In genomic region chr1:197917553-197917812, GRCh38 we compare ENCODE assay signal across 1 cellular context.
A peak's percentile ranks its signal among the peaks of the same experiment; 100 is the strongest.
TF ChIP-seq lines count a peak whose summit lies in the region.

No MANE protein-coding gene starts in this region.

TF ChIP-seq in A549, 52 proteins besides CTCF, POLR2A, EP300 and RAD21 (continued from another document):
- TF ChIP-seq, protein P1, sequence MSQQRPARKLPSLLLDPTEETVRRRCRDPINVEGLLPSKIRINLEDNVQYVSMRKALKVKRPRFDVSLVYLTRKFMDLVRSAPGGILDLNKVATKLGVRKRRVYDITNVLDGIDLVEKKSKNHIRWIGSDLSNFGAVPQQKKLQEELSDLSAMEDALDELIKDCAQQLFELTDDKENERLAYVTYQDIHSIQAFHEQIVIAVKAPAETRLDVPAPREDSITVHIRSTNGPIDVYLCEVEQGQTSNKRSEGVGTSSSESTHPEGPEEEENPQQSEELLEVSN (IDR thresholded peaks at IDR 0.05; ENCODE audit: borderline replicate concordance, low read depth): 0 out of 2 replicates have a peak, but pooled peaks have one; percentile 25
